16 cellular contexts compared by ENCODE assay signal in genomic region chr6:119158057-119158848, GRCh38.
DNase-seq lines count a peak whose midpoint lies in the region; ATAC-seq lines count a peak whose summit lies in the region.
"Had no signal": no experiment of that assay in that cellular context is flagged by ENCODE, and none has a peak within 500 bp of the region (broad histone marks: within the 10 kb centered on the region; RNA-seq: fewer than 3 reads in every experiment).

No MANE protein-coding gene starts in this region.

- ATAC-seq in Right ventricle myocardium superior (ENCODE audit: poor library complexity) (peak; percentile 89), GM19452 (IDR thresholded peaks at IDR 0.05; ENCODE audit: unreplicated experiment) (no peak)
- ATAC-seq: esophagus mucosa; HCT116; naive thymus-derived CD4-positive, alpha-beta T cell had no signal

- peak; percentile 97 for DNase-seq in AML-193 (lab: John Stamatoyannopoulos, UW)
- peak; percentile 88 for DNase-seq in SKM-1 treated with dmso at 0.1 percent for 144 hours (lab: John Stamatoyannopoulos, UW; ENCODE audit: unreplicated experiment)
- peak; percentile 76 for DNase-seq in Right ventricle myocardium superior
- DNase-seq in renal cortical epithelial cell (ENCODE audit: low read depth): peak; percentile 42
- no peak for DNase-seq in stimulated activated naive CD4-positive, alpha-beta T cell treated with Interleukin-2 at 50 U/mL for 16 hours (lab: John Stamatoyannopoulos, UW)
- no peak for DNase-seq in NCI-H1436 (lab: John Stamatoyannopoulos, UW)
- no peak for DNase-seq in central memory CD4-positive, alpha-beta T cell
- DNase-seq: activated naive CD8-positive, alpha-beta T cell treated with anti-CD3 and anti-CD28 coated beads, Interleukin-2, amount 10 ng/mL, durations not matched to agents 7 days and 5 days; BE2C; islet precursor cell; naive thymus-derived CD4-positive, alpha-beta T cell; NCI-H524 treated with DMSO at 0.1 percent for 48 hours; small intestine had no signal

- intact Hi-C loops in Right ventricle myocardium superior (cut with DNase I): no loop called here

Comparison
In these comparisons a context has a peak if more than half of its experiments do, and no peak if none do; other contexts are left out.
1. DNase-seq: peak in AML-193 (2 of 2), SKM-1 treated with dmso at 0.1 percent for 144 hours (single experiment), Right ventricle myocardium superior (single experiment) and renal cortical epithelial cell (single experiment); none in stimulated activated naive CD4-positive, alpha-beta T cell treated with Interleukin-2 at 50 U/mL for 16 hours (single experiment), NCI-H1436 (single experiment) and central memory CD4-positive, alpha-beta T cell (single experiment).